10 cellular contexts compared by ENCODE assay signal in genomic region chr2:190646780-190647626, GRCh38. TPM values are rescaled to one million over a fixed set of nuclear protein-coding genes. Genes with fewer than 3 reads are reported as not detected.
DNase-seq lines count a peak whose midpoint lies in the region; FAIRE-seq and TF ChIP-seq lines count a peak whose summit lies in the region.
"Had no signal": no experiment of that assay in that cellular context is flagged by ENCODE, and none has a peak within 500 bp of the region (broad histone marks: within the 10 kb centered on the region; RNA-seq: fewer than 3 reads in every experiment).

No MANE protein-coding gene starts in this region.

- peak overlapping the region in 1 of 4 donors; percentile 71 for H3K4me3 ChIP-seq in stomach

- H3K36me3 ChIP-seq in stomach: no peaks in the 10 kb centered on the region

- no peak for TF ChIP-seq CTCF in stomach (IDR thresholded peaks at IDR 0.05)
- TF ChIP-seq CTCF in GM13977 (IDR thresholded peaks at IDR 0.05; ENCODE audit: extremely low read depth, insufficient read depth, missing control alignments): no peak

- no peaks in the 10 kb centered on the region for H3K9me3 ChIP-seq in stomach

- peaks cover 36% of the 10 kb centered on the region for H3K4me1 Mint-ChIP-seq in activated CD4-positive, alpha-beta T cell treated with anti-CD3 and anti-CD28 coated beads, Interleukin-2, amount 10 ng/mL, durations not matched to agents 24 days and 14 days
- peaks cover 47% of the 10 kb centered on the region for H3K4me1 Mint-ChIP-seq in activated T-helper 1 cell treated with anti-CD3 and anti-CD28 coated beads, Interleukin-12 subunit alpha, Interleukin-12 subunit beta, Interleukin-2, Interleukin-4 antibody, amounts not matched to agents 30 ng/mL and 10 ng/mL and 1 ng/mL, durations not matched to agents 14 hours and 24 hours and 36 hours (ENCODE audit: low read depth)

- H3K9me3 Mint-ChIP-seq in activated CD4-positive, alpha-beta T cell treated with anti-CD3 and anti-CD28 coated beads, Interleukin-2, amount 10 ng/mL, durations not matched to agents 24 days and 14 days: no peaks in the 10 kb centered on the region
- H3K9me3 Mint-ChIP-seq in activated T-helper 1 cell treated with anti-CD3 and anti-CD28 coated beads, Interleukin-12 subunit alpha, Interleukin-12 subunit beta, Interleukin-2, Interleukin-4 antibody, amounts not matched to agents 30 ng/mL and 10 ng/mL and 1 ng/mL, durations not matched to agents 14 hours and 24 hours and 36 hours: no peaks in the 10 kb centered on the region

- H3K27me3 Mint-ChIP-seq in activated CD4-positive, alpha-beta T cell treated with anti-CD3 and anti-CD28 coated beads, Interleukin-2, amount 10 ng/mL, durations not matched to agents 24 days and 14 days: no peaks in the 10 kb centered on the region
- H3K27me3 Mint-ChIP-seq in activated T-helper 1 cell treated with anti-CD3 and anti-CD28 coated beads, Interleukin-12 subunit alpha, Interleukin-12 subunit beta, Interleukin-2, Interleukin-4 antibody, amounts not matched to agents 30 ng/mL and 10 ng/mL and 1 ng/mL, durations not matched to agents 14 hours and 24 hours and 36 hours (ENCODE audit: insufficient read depth): no peaks in the 10 kb centered on the region

- TF ChIP-seq POLR2A in stomach (IDR thresholded peaks at IDR 0.05): no peak

- peaks cover 0 to 47% (median 23%) of the 10 kb centered on the region in 4 donors for H3K4me1 ChIP-seq in stomach

- no peaks in the 10 kb centered on the region for H3K27me3 ChIP-seq in stomach

- peaks cover 4% of the 10 kb centered on the region for H3K36me3 Mint-ChIP-seq in activated CD4-positive, alpha-beta T cell treated with anti-CD3 and anti-CD28 coated beads, Interleukin-2, amount 10 ng/mL, durations not matched to agents 24 days and 14 days (ENCODE audit: low read depth)
- H3K36me3 Mint-ChIP-seq in activated T-helper 1 cell treated with anti-CD3 and anti-CD28 coated beads, Interleukin-12 subunit alpha, Interleukin-12 subunit beta, Interleukin-2, Interleukin-4 antibody, amounts not matched to agents 30 ng/mL and 10 ng/mL and 1 ng/mL, durations not matched to agents 14 hours and 24 hours and 36 hours (ENCODE audit: low read depth): peaks cover 3% of the 10 kb centered on the region

- H3K4me3 Mint-ChIP-seq in activated CD4-positive, alpha-beta T cell treated with anti-CD3 and anti-CD28 coated beads, Interleukin-2, amount 10 ng/mL, durations not matched to agents 24 days and 14 days: peak overlapping the region; percentile 10
- peak overlapping the region; percentile 23 for H3K4me3 Mint-ChIP-seq in activated T-helper 1 cell treated with anti-CD3 and anti-CD28 coated beads, Interleukin-12 subunit alpha, Interleukin-12 subunit beta, Interleukin-2, Interleukin-4 antibody, amounts not matched to agents 30 ng/mL and 10 ng/mL and 1 ng/mL, durations not matched to agents 14 hours and 24 hours and 36 hours

- in situ Hi-C loops in GM13977 (cut with MboI; ENCODE audit: low pct_unique_long_range_greater_than_20kb, low sequenced_read_pairs, unreplicated experiment): no loop called here

- WGBS in stomach, 5 donors: 63 to 72% (median 67%) methylated on average over 9 of the region's 9 CpGs

- intact Hi-C loops in activated CD4-positive, alpha-beta T cell treated with anti-CD3 and anti-CD28 coated beads, Interleukin-2, amount 10 ng/mL, durations not matched to agents 24 days and 14 days (cut with micrococcal nuclease): loop anchor here (5.0 kb wide), 2 partner anchors 235 to 365 kb away; partner anchors contain the start of genes GLS and STAT1
- intact Hi-C loops in activated T-helper 1 cell treated with anti-CD3 and anti-CD28 coated beads, Interleukin-12 subunit alpha, Interleukin-12 subunit beta, Interleukin-2, Interleukin-4 antibody, amounts not matched to agents 30 ng/mL and 10 ng/mL and 1 ng/mL, durations not matched to agents 14 hours and 24 hours and 36 hours (cut with micrococcal nuclease): loop anchor here (5.0 kb wide), 1 partner anchor 195 kb away; no protein-coding TSS in a partner anchor
- intact Hi-C loops in stomach (cut with DNase I; ENCODE audit: low total_unique reads): no loop called here

- H3K27ac Mint-ChIP-seq in activated CD4-positive, alpha-beta T cell treated with anti-CD3 and anti-CD28 coated beads, Interleukin-2, amount 10 ng/mL, durations not matched to agents 24 days and 14 days: no peak overlapping the region
- H3K27ac Mint-ChIP-seq in activated T-helper 1 cell treated with anti-CD3 and anti-CD28 coated beads, Interleukin-12 subunit alpha, Interleukin-12 subunit beta, Interleukin-2, Interleukin-4 antibody, amounts not matched to agents 30 ng/mL and 10 ng/mL and 1 ng/mL, durations not matched to agents 14 hours and 24 hours and 36 hours: no peak overlapping the region

- DNase-seq in activated CD4-positive, alpha-beta T cell treated with anti-CD3 and anti-CD28 coated beads, Interleukin-2, amount 10 ng/mL, durations not matched to agents 24 days and 14 days: peak; percentile 47
- no peak for DNase-seq in activated CD4-positive, alpha-beta T cell treated with anti-CD3 and anti-CD28 coated beads for 4 hours
- DNase-seq in activated T-helper 1 cell treated with anti-CD3 and anti-CD28 coated beads, Interleukin-12 subunit alpha, Interleukin-12 subunit beta, Interleukin-2, Interleukin-4 antibody, amounts not matched to agents 30 ng/mL and 10 ng/mL and 1 ng/mL, durations not matched to agents 14 hours and 24 hours and 36 hours (ENCODE audit: low spot score): no peak
- no peak for DNase-seq in stomach
- no peak for DNase-seq in HCEC 1CT
- no peak for DNase-seq in GM13977 (ENCODE audit: low spot score)
- DNase-seq in HuH-7.5 (ENCODE audit: low spot score): no peak
- DNase-seq: activated CD4-positive, alpha-beta T cell treated with anti-CD3 and anti-CD28 coated beads for 1 hour; effector CD4-positive, alpha-beta T cell had no signal

- peak overlapping the region in 3 of 5 donors; percentile 92 to 94 (median 93) for H3K27ac ChIP-seq in stomach

- peak; percentile 24 for FAIRE-seq in islet of Langerhans (lab: Jason Lieb, UNC)

- TF ChIP-seq EP300 in stomach (IDR thresholded peaks at IDR 0.05): no peak

RNA-seq across cellular contexts. Expression of gene NAB1, which starts 1.9 kb away (rescaled TPM):
- 34.1 and 37.4 TPM in 2 replicates for total RNA-seq in activated CD4-positive, alpha-beta T cell treated with anti-CD3 and anti-CD28 coated beads, Interleukin-2, amount 10 ng/mL, durations not matched to agents 24 days and 14 days
- 34.1 and 35.3 TPM in 2 replicates for total RNA-seq in activated T-helper 1 cell treated with anti-CD3 and anti-CD28 coated beads, Interleukin-12 subunit alpha, Interleukin-12 subunit beta, Interleukin-2, Interleukin-4 antibody, amounts not matched to agents 30 ng/mL and 10 ng/mL and 1 ng/mL, durations not matched to agents 14 hours and 24 hours and 36 hours
- total RNA-seq in stomach: 100 to 1,000 TPM in 2 of 5 donors, 10 to 100 TPM in 3; 29.3 to 121 (median 61.6) TPM
- 10 to 100 TPM; 14.2 to 24.0 (median 18.4) TPM for polyA plus RNA-seq in stomach
